ENCODE assay signal across 8 cellular contexts in the genomic region with DNA sequence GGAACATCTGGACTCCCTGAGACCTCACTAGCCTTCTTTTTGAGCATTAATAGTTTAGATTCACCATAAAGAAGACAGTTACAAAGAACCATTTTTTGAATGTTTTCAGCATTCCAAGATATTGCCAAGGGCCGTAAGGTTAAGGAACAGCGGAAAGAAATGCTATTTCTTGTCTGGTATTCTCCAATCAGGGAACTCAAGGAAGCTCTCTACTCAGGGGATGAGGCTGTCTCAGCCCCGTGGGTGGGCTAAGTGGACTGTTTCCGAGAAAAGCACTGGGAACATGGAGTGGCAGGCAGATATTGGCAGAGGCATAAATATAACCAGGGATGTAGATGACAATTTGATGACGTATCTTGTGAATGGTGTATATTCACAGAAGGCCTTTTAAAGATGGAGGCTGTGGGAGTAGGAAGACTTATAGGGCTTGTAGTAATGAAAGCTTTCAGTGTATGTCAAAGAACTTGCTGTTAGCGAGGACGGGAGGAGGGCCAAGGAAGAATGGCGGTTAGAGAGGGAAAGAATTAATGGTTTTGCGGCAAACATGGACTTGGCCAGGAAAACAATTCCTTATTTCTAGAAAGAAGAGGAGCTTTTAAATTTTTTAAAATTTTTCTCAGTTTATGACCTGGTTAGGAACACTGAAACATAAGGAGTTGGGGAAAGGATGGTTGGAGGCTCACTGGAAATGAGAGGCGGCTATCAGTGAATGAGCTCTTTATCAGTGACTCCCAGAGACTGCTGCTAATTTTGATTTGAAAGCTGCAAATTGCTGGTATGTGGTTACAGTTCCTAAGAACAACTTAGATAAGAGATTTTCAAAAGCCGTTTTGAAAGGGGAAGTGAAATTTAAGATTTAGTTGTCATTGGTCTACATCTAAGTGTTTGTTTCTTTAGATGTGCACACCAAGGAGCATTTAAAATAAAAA.
DNase-seq lines count a peak whose midpoint lies in the region; ATAC-seq, FAIRE-seq and TF ChIP-seq lines count a peak whose summit lies in the region.

No MANE protein-coding gene starts in this region.

- no peaks in the 10 kb centered on the region for H3K9me3 Mint-ChIP-seq in memory B cell

- no peaks in the 10 kb centered on the region for H3K27me3 ChIP-seq in GM23248 (replicated peaks; ENCODE audit: insufficient read depth)
- no peaks in the 10 kb centered on the region for H3K27me3 ChIP-seq in HAP-1 (ENCODE audit: low read depth)

- no peak for FAIRE-seq in H54 (lab: Jason Lieb, UNC)

- H3K27ac ChIP-seq in GM23248 = no peak overlapping the region

- peak overlapping the region; percentile 21 for H3K4me3 Mint-ChIP-seq in memory B cell

- DNase-seq in OCI-M2 (lab: John Stamatoyannopoulos, UW; ENCODE audit: unreplicated experiment) (peak; percentile 45), memory B cell (ENCODE audit: low spot score in 2 of 2) (no peak), GM23248 (no peak), H54 (ENCODE audit: insufficient read length, low spot score) (no peak), HAP-1 (ENCODE audit: low spot score in 2 of 2) (no peak)
- no peak for DNase-seq in activated effector memory CD4-positive, alpha-beta T cell treated with Interleukin-2 at 50 U/mL for 16 hours

- no peaks in the 10 kb centered on the region for H3K9me2 ChIP-seq in GM23248 (ENCODE audit: insufficient read depth)

- H2AFZ ChIP-seq in GM23248 = no peak overlapping the region

- no peak overlapping the region for H3K4me3 ChIP-seq in GM23248
- H3K4me3 ChIP-seq in HAP-1 = no peak overlapping the region

- H3K36me3 ChIP-seq in GM23248 (ENCODE audit: low read depth) (no peaks in the 10 kb centered on the region), HAP-1 (replicated peaks) (no peaks in the 10 kb centered on the region)

- H3K36me3 Mint-ChIP-seq in memory B cell = no peaks in the 10 kb centered on the region

- H3K4me1 ChIP-seq in GM23248 (ENCODE audit: insufficient read depth) = peaks cover 13% of the 10 kb centered on the region
- no peaks in the 10 kb centered on the region for H3K4me1 ChIP-seq in HAP-1

- no peak for TF ChIP-seq POLR2A in H54 (IDR thresholded peaks at IDR 0.05; ENCODE audit: low read depth, low read length)

- 83 to 84% methylated on average over 11 of the region's 11 CpGs for WGBS in GM23248 (ENCODE audit: low coverage in 1 of 2, low lambda C conversion rate in 2 of 2, missing lambda C conversion rate in 2 of 2), 2 experiments

- no peaks in the 10 kb centered on the region for H4K20me1 ChIP-seq in GM23248 (ENCODE audit: insufficient read depth)

- no peak overlapping the region for H3K4me2 ChIP-seq in GM23248 (ENCODE audit: unreplicated experiment)

- H3F3A ChIP-seq in GM23248 (ENCODE audit: insufficient read depth) = 0 out of 2 replicates have a peak, but pooled peaks cover 5% of the 10 kb centered on the region

- H3K79me2 ChIP-seq in GM23248 (ENCODE audit: insufficient read depth) = no peaks in the 10 kb centered on the region

- in situ Hi-C loops in GM23248 (cut with MboI) = no loop called here
- in situ Hi-C loops in HAP-1 (cut with MboI; ENCODE audit: low sequenced_read_pairs) = no loop called here

- H3K9me3 ChIP-seq in GM23248 (ENCODE audit: low read depth) (no peaks in the 10 kb centered on the region), HAP-1 (no peaks in the 10 kb centered on the region)

- H3K4me1 Mint-ChIP-seq in memory B cell = peaks cover 17% of the 10 kb centered on the region

- ATAC-seq in GM18858 (IDR thresholded peaks at IDR 0.05; ENCODE audit: unreplicated experiment) (peak; percentile 80), HG02870 (IDR thresholded peaks at IDR 0.05; ENCODE audit: unreplicated experiment) (peak; percentile 76), memory B cell (ENCODE audit: low read depth) (peak; percentile 68)

- H3K27ac Mint-ChIP-seq in memory B cell = peak overlapping the region; percentile 41

- no peak overlapping the region for H3K9ac ChIP-seq in GM23248

- H3K27me3 Mint-ChIP-seq in memory B cell = peaks cover 3% of the 10 kb centered on the region
